Comparison of ENCODE assay signal across 1 cellular context in the genomic region with DNA sequence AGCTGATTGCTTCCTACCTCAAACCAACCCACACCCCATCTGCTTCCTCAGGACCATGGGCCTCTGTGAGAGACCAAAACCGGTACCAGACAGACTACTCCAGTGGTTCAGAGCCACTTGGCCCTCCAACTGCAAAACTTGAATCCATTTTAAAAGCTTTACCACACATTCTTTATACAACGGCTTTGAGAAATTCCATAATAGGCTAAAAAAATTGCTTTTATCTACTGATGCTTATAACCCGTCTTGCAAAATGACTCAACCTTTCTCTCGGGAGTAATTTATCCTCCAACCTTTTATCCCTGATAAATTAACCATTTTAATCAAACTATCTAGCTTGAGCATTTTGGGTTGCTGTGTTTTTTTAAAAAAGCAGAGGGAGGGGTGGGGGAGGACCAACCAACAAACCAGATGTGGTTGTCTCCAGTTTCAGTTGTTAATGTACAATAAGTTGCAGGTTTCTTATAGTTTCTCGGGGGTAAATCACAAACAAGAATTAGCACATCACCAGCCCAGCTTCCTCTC.
TF ChIP-seq lines count a peak whose summit lies in the region.

No MANE protein-coding gene starts in this region.

TF ChIP-seq in IMR-90, 13 proteins besides CTCF, POLR2A, EP300 and RAD21 (continued from another document):
- TF ChIP-seq, protein P1, sequence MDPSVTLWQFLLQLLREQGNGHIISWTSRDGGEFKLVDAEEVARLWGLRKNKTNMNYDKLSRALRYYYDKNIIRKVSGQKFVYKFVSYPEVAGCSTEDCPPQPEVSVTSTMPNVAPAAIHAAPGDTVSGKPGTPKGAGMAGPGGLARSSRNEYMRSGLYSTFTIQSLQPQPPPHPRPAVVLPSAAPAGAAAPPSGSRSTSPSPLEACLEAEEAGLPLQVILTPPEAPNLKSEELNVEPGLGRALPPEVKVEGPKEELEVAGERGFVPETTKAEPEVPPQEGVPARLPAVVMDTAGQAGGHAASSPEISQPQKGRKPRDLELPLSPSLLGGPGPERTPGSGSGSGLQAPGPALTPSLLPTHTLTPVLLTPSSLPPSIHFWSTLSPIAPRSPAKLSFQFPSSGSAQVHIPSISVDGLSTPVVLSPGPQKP (IDR thresholded peaks at IDR 0.05; ENCODE audit: borderline replicate concordance, low read depth, low read length) = no peak
- no peak for TF ChIP-seq CEBPB (IDR thresholded peaks at IDR 0.05; ENCODE audit: low read depth, low read length)
- TF ChIP-seq BHLHE40 (IDR thresholded peaks at IDR 0.05; ENCODE audit: low read depth, low read length) = no peak
